Comparison of ENCODE assay signal across 8 cellular contexts in genomic region chr13:27131202-27131623, GRCh38. TPM values are rescaled to one million over a fixed set of nuclear protein-coding genes. Genes with fewer than 3 reads are reported as not detected.
A peak's percentile ranks its signal among the peaks of the same experiment; 100 is the strongest.
DNase-seq lines count a peak whose midpoint lies in the region; ATAC-seq and TF ChIP-seq lines count a peak whose summit lies in the region.

No MANE protein-coding gene starts in this region.

- in situ Hi-C loops in ACHN (cut with HindIII; ENCODE audit: low pct_ligation_motif_present, low pct_unique_long_range_greater_than_20kb, low sequenced_read_pairs): no loop called here

- H3K36me3 Mint-ChIP-seq in Caco-2 (ENCODE audit: insufficient read depth, unreplicated experiment): peaks cover under 1% of the 10 kb centered on the region

- DNase-seq in ACHN (peak; percentile 34), foreskin keratinocyte (peak; percentile 95 to 98), DMS114 treated with DMSO at 0.1 percent for 48 hours (lab: John Stamatoyannopoulos, UW; ENCODE audit: unreplicated experiment) (no peak), Caco-2 (no peak)
- peak; percentile 74 for DNase-seq in activated CD8-positive, alpha-beta memory T cell treated with anti-CD3 and anti-CD28 coated beads for 24 hours
- DNase-seq in stimulated activated CD4-positive, alpha-beta T cell treated with anti-CD3 and anti-CD28 coated beads, TNF-alpha, amount 100 ng/mL, for 24 hours (ENCODE audit: low read depth in 3 of 3): peak; percentile 43 to 66 (median 56)

- peaks cover 11% of the 10 kb centered on the region for H3K4me1 ChIP-seq in foreskin keratinocyte
- no peaks in the 10 kb centered on the region for H3K4me1 ChIP-seq in Caco-2

- H3K4me3 ChIP-seq in Caco-2 (ENCODE audit: low read depth, low read length): no peak overlapping the region

- H3K27me3 ChIP-seq in foreskin keratinocyte (no peaks in the 10 kb centered on the region), Caco-2 (replicated peaks; ENCODE audit: control insufficient read depth, insufficient read depth, low read length) (no peaks in the 10 kb centered on the region)

- no peaks in the 10 kb centered on the region; the same call in 1 of the 2 replicates for H3K36me3 ChIP-seq in Caco-2 (ENCODE audit: control insufficient read depth, insufficient read depth, low read length)

- H3K9me3 Mint-ChIP-seq in Caco-2 (ENCODE audit: unreplicated experiment): peaks cover 9% of the 10 kb centered on the region

- H3K27ac Mint-ChIP-seq in Caco-2 (ENCODE audit: unreplicated experiment): no peak overlapping the region

- no peaks in the 10 kb centered on the region for H3K4me1 Mint-ChIP-seq in Caco-2 (ENCODE audit: low read depth, unreplicated experiment)

- TF ChIP-seq CTCF in foreskin keratinocyte (conservative IDR thresholded peaks at IDR 0.05) (no peak), Caco-2 (IDR thresholded peaks at IDR 0.05; ENCODE audit: insufficient read depth in 1 of 2, low read depth in 1 of 2, low read length in 1 of 2, severe bottlenecking in 1 of 2, unreplicated experiment in 1 of 2) (no peak)

- intact Hi-C loops in Caco-2 (cut with micrococcal nuclease; ENCODE audit: unreplicated experiment): no loop called here

- no peaks in the 10 kb centered on the region for H3K27me3 Mint-ChIP-seq in Caco-2 (ENCODE audit: insufficient read depth, unreplicated experiment)

- H3K9me3 ChIP-seq in Caco-2: no peaks in the 10 kb centered on the region

- peak overlapping the region; percentile 85 for H3K27ac ChIP-seq in foreskin keratinocyte

- POLR2A ChIA-PET in Caco-2 (lab: Charles Lee): no interaction called here

- ATAC-seq in GM19468 (IDR thresholded peaks at IDR 0.05; ENCODE audit: extremely low read depth, unreplicated experiment) (peak; percentile 73), HG03565 (IDR thresholded peaks at IDR 0.05; ENCODE audit: unreplicated experiment) (peak; percentile 89), foreskin keratinocyte (peak; percentile 99)

- H3K4me3 Mint-ChIP-seq in Caco-2 (ENCODE audit: unreplicated experiment): no peak overlapping the region

- BruUV-seq in Caco-2 (replicated peaks; lab: Mats Ljungman, UMichigan): no TSS peak

- CTCF ChIA-PET in Caco-2 (lab: Charles Lee): no interaction called here

RNA-seq across cellular contexts. Expression of gene USP12, which starts 40.4 kb away (rescaled TPM):
- 19.6 and 21.1 TPM in 2 replicates for total RNA-seq in foreskin keratinocyte
- polyA plus RNA-seq in foreskin keratinocyte: 8.8 and 10.6 TPM in 2 replicates
- total RNA-seq in Caco-2 (2022): 36.2 and 36.5 TPM in 2 replicates

Comparison
In these comparisons a context has a peak if more than half of its experiments do, and no peak if none do; other contexts are left out.
1. DNase-seq: peak in ACHN (single experiment), activated CD8-positive, alpha-beta memory T cell treated with anti-CD3 and anti-CD28 coated beads for 24 hours (single experiment), foreskin keratinocyte (2 of 2) and stimulated activated CD4-positive, alpha-beta T cell treated with anti-CD3 and anti-CD28 coated beads, TNF-alpha, amount 100 ng/mL, for 24 hours (3 of 3); none in DMS114 treated with DMSO at 0.1 percent for 48 hours (single experiment) and Caco-2 (0 of 2).
2. Peak in every context shown above with its lines, with median percentiles within 50 percentile points of each other: ATAC-seq.